ENCODE assay signal across 11 cellular contexts in the genomic region with DNA sequence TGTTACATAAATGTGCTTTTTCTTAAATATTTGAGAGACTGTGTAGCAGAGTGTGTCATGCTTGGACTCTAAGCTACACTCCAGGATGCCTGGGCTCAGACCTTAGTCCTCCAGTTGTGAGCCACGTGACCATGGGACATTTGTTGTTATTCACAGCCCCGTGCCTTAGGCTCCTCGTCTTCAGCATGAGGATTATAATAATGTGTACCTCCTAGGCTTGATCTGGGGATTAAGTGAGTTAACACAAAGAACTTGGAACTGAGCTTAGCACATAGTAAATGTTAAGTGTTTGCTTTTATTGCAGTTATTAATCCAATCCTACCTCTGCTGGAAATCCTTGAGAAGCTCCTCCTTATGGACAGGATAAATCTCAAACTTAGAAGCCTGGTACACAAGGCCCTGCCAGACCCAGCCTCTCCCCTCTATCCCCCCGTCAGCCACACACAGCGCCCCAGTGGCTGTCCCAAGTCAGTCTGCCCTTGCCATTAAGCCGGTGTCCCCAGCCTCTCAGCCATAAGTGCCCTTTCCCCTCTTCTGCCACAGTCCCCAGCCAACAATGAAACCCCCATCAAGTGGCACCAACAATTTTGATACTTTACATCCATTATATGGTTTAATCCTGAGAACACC.
A peak's percentile ranks its signal among the peaks of the same experiment; 100 is the strongest.
DNase-seq lines count a peak whose midpoint lies in the region; ATAC-seq, FAIRE-seq and TF ChIP-seq lines count a peak whose summit lies in the region.
"Had no signal": no experiment of that assay in that cellular context is flagged by ENCODE, and none has a peak within 500 bp of the region (broad histone marks: within the 10 kb centered on the region; RNA-seq: fewer than 3 reads in every experiment).

No MANE protein-coding gene starts in this region.

- DNase-seq in HAP-1 (ENCODE audit: low spot score in 2 of 2) (peak; percentile 87 to 98), astrocyte (ENCODE audit: low read depth) (no peak), left colon (no peak), smooth muscle cell (lab: John Stamatoyannopoulos, UW; ENCODE audit: unreplicated experiment) (no peak), HuH-7.5 (ENCODE audit: low spot score) (no peak), GM12892 (ENCODE audit: insufficient read length) (no peak), NCI-H526 (lab: John Stamatoyannopoulos, UW) (no peak)
- DNase-seq: activated T-cell treated with anti-CD3 and anti-CD28 coated beads, Interleukin-2, amount 50 U/mL, for 48 hours; colonic mucosa; NCI-H1417 had no signal

- H3K4me2 ChIP-seq in astrocyte (ENCODE audit: low read length) (peak overlapping the region; percentile 67), smooth muscle cell (no peak overlapping the region)

- peaks cover 57% of the 10 kb centered on the region for H3K4me1 Mint-ChIP-seq in astrocyte (ENCODE audit: low read depth, unreplicated experiment)

- peak overlapping the region; percentile 80 for H3K9ac ChIP-seq in astrocyte (ENCODE audit: low read length)
- no peak overlapping the region for H3K9ac ChIP-seq in smooth muscle cell (ENCODE audit: low read depth)

- H4K20me1 ChIP-seq in astrocyte (ENCODE audit: insufficient read depth, low read length) (no peaks in the 10 kb centered on the region), smooth muscle cell (ENCODE audit: low read depth) (peaks cover 44% of the 10 kb centered on the region)

- ATAC-seq in left colon (peak; percentile 33), GM21825 (IDR thresholded peaks at IDR 0.05; ENCODE audit: unreplicated experiment) (no peak)

- in situ Hi-C loops in HAP-1 (cut with MboI; ENCODE audit: low sequenced_read_pairs) = no loop called here

- H3K27ac ChIP-seq in astrocyte (ENCODE audit: low read depth, low read length) = peak overlapping the region; percentile 89
- H3K27ac ChIP-seq in smooth muscle cell (ENCODE audit: low read depth) = peak overlapping the region; percentile 40
- H3K27ac ChIP-seq: colonic mucosa had no signal

- intact Hi-C loops in left colon (cut with DNase I, micrococcal nuclease) = no loop called here

- WGBS in smooth muscle cell (ENCODE audit: low lambda C conversion rate) = 64% methylated on average over 6 of the region's 6 CpGs

- H3K79me2 ChIP-seq in astrocyte (ENCODE audit: insufficient read depth, low read length) = no peaks in the 10 kb centered on the region
- H3K79me2 ChIP-seq in smooth muscle cell (ENCODE audit: low read depth) = no peaks in the 10 kb centered on the region

- H3K27me3 Mint-ChIP-seq in astrocyte (ENCODE audit: low read depth, unreplicated experiment) = no peaks in the 10 kb centered on the region

- peak overlapping the region; percentile 30 for H3K27ac Mint-ChIP-seq in astrocyte (ENCODE audit: unreplicated experiment)

- H3K9me3 Mint-ChIP-seq in astrocyte (ENCODE audit: unreplicated experiment) = no peaks in the 10 kb centered on the region

- H3K36me3 Mint-ChIP-seq in astrocyte (ENCODE audit: low read depth, unreplicated experiment) = peaks cover 6% of the 10 kb centered on the region

- H2AFZ ChIP-seq in astrocyte (ENCODE audit: low read depth, low read length) (no peak overlapping the region), smooth muscle cell (ENCODE audit: low read depth) (no peak overlapping the region)

- no peak for TF ChIP-seq POLR2A in GM12892 (IDR thresholded peaks at IDR 0.05; ENCODE audit: low read depth, low read length)

- H3K9me3 ChIP-seq in HAP-1 = no peaks in the 10 kb centered on the region
- H3K9me3 ChIP-seq in astrocyte (ENCODE audit: insufficient read depth, low read depth, low read length) = no peaks in the 10 kb centered on the region
- H3K9me3 ChIP-seq in smooth muscle cell (replicated peaks; ENCODE audit: low read depth) = no peaks in the 10 kb centered on the region
- H3K9me3 ChIP-seq: colonic mucosa had no signal

- H3F3A ChIP-seq in smooth muscle cell (ENCODE audit: low read depth) = peaks cover 24% of the 10 kb centered on the region

- no peak overlapping the region for H3K4me3 ChIP-seq in HAP-1
- no peak overlapping the region for H3K4me3 ChIP-seq in astrocyte (ENCODE audit: insufficient read depth, low read depth, low read length)
- H3K4me3 ChIP-seq in smooth muscle cell = no peak overlapping the region
- H3K4me3 ChIP-seq: colonic mucosa had no signal

- TF ChIP-seq CTCF in astrocyte (IDR thresholded peaks at IDR 0.05; ENCODE audit: insufficient read depth, low read depth, low read length) = no peak
- TF ChIP-seq CTCF in smooth muscle cell (IDR thresholded peaks at IDR 0.05; ENCODE audit: borderline replicate concordance, insufficient read depth, poor library complexity, severe bottlenecking) = no peak

- H3K36me3 ChIP-seq in HAP-1 (replicated peaks) (peaks cover 3% of the 10 kb centered on the region; the same call in 1 of the 2 replicates), astrocyte (ENCODE audit: insufficient read depth, low read length) (no peaks in the 10 kb centered on the region), smooth muscle cell (ENCODE audit: low read depth) (no peaks in the 10 kb centered on the region)

- FAIRE-seq in astrocyte (lab: Jason Lieb, UNC) (no peak), GM12892 (lab: Jason Lieb, UNC) (no peak)

- H3K4me1 ChIP-seq in HAP-1 (peaks cover 17% of the 10 kb centered on the region), astrocyte (ENCODE audit: insufficient read depth, low read length) (peaks cover 59% of the 10 kb centered on the region), smooth muscle cell (ENCODE audit: low read depth) (peaks cover 23% of the 10 kb centered on the region)
- H3K4me1 ChIP-seq: colonic mucosa had no signal

- H3K27me3 ChIP-seq in HAP-1 (ENCODE audit: low read depth) (no peaks in the 10 kb centered on the region), astrocyte (ENCODE audit: insufficient read depth, low read length) (no peaks in the 10 kb centered on the region), smooth muscle cell (ENCODE audit: low read depth) (no peaks in the 10 kb centered on the region)
- H3K27me3 ChIP-seq: colonic mucosa had no signal

- no peak overlapping the region for H3K4me3 Mint-ChIP-seq in astrocyte (ENCODE audit: unreplicated experiment)

Comparison
In these comparisons a context has a peak if more than half of its experiments do, and no peak if none do; other contexts are left out.
1. DNase-seq: peak in HAP-1 (2 of 2); none in astrocyte (single experiment), left colon (0 of 2), smooth muscle cell (single experiment), HuH-7.5 (single experiment), GM12892 (single experiment) and NCI-H526 (0 of 2).